Comparison of ENCODE assay signal across 20 cellular contexts in genomic region chr11:20114588-20114987, GRCh38. TPM values are rescaled to one million over a fixed set of nuclear protein-coding genes. Genes with fewer than 3 reads are reported as not detected.
"Had no signal": no experiment of that assay in that cellular context is flagged by ENCODE, and none has a peak within 500 bp of the region (broad histone marks: within the 10 kb centered on the region; RNA-seq: fewer than 3 reads in every experiment).

No MANE protein-coding gene starts in this region.

- ATAC-seq: effector memory CD8-positive, alpha-beta T cell; natural killer cell treated with Interleukin-12 subunit alpha and Interleukin-12 subunit beta and Interleukin-15 and Interleukin-18, amount 100 ng/mL, for 72 hours; sciatic nerve had no signal

- FAIRE-seq: frontal cortex had no signal

- H3K4me3 ChIP-seq: spleen, transverse colon had no signal

- H3K27ac ChIP-seq: spleen had no signal

- H3K9me3 ChIP-seq: spleen, transverse colon had no signal

- DNase-seq: activated CD4-positive, alpha-beta T cell treated with anti-CD3 and anti-CD28 coated beads, Interleukin-2, amount 50 U/mL, for 1 hour; activated CD8-positive, alpha-beta memory T cell treated with anti-CD3 and anti-CD28 coated beads for 24 hours; activated naive CD8-positive, alpha-beta T cell treated with anti-CD3 and anti-CD28 coated beads, Interleukin-2, amount 10 ng/mL, durations not matched to agents 7 days and 5 days; effector memory CD8-positive, alpha-beta T cell; head of caudate nucleus; kidney glomerular epithelial cell; nucleus accumbens; spleen; SW 1271; transverse colon had no signal

- H3K27me3 ChIP-seq: spleen, transverse colon had no signal

RNA-seq across cellular contexts. Expression of gene DBX1, which starts 45.7 kb away (rescaled TPM):
- total RNA-seq: activated naive CD8-positive, alpha-beta T cell treated with anti-CD3 and anti-CD28 coated beads, Interleukin-2, amount 10 ng/mL, durations not matched to agents 7 days and 5 days; activated T-helper 1 cell treated with anti-CD3 and anti-CD28 coated beads, Interleukin-12 subunit alpha, Interleukin-12 subunit beta, Interleukin-2, Interleukin-4 antibody, amounts not matched to agents 30 ng/mL and 10 ng/mL and 1 ng/mL, durations not matched to agents 14 hours and 24 hours and 36 hours; fibroblast of lung; frontal cortex; lower leg skin; mesenteric fat pad; natural killer cell treated with Interleukin-12 subunit alpha and Interleukin-12 subunit beta and Interleukin-15 and Interleukin-18, amount 100 ng/mL, for 72 hours; pulmonary artery endothelial cell; sciatic nerve; spleen; subcutaneous adipose tissue; T-helper 2 cell treated with Interferon-gamma antibody and Interleukin-4, amounts not matched to agents 100 ng/mL and 5 ng/mL, for 36 hours; transverse colon had no signal
- polyA plus RNA-seq: fibroblast of lung, spleen had no signal
